ENCODE assay signal across 1 cellular context in the genomic region with DNA sequence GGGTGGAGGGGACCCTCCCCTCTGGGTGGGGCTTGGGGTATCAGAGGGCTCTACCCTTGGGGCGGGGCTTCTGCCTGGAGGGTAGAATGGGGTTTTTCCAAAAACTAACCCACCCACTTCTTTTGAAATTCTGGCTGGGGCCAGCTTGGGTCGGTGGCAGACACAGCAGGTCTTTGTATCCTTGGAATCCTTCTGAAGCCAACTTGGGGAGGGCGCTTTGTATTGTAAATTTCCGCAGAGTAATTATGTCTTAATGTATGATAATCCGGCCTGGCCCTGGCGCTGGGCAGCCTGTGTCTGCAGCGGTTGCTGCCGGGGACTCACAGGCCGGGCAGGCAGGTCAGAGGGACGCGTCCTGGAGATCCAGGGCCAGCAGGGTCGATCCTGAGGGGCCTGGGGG.
TF ChIP-seq lines count a peak whose summit lies in the region.

No MANE protein-coding gene starts in this region.

TF ChIP-seq in H1, 55 proteins besides CTCF, POLR2A, EP300 and RAD21 (continued from another document):
- TF ChIP-seq, protein P1, sequence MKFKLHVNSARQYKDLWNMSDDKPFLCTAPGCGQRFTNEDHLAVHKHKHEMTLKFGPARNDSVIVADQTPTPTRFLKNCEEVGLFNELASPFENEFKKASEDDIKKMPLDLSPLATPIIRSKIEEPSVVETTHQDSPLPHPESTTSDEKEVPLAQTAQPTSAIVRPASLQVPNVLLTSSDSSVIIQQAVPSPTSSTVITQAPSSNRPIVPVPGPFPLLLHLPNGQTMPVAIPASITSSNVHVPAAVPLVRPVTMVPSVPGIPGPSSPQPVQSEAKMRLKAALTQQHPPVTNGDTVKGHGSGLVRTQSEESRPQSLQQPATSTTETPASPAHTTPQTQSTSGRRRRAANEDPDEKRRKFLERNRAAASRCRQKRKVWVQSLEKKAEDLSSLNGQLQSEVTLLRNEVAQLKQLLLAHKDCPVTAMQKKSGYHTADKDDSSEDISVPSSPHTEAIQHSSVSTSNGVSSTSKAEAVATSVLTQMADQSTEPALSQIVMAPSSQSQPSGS (IDR thresholded peaks at IDR 0.05; ENCODE audit: low read length) = no peak
- TF ChIP-seq POU5F1 (IDR thresholded peaks at IDR 0.05; ENCODE audit: low read depth, low read length) = 0 out of 2 replicates have a peak, but pooled peaks have one; percentile 17
- no peak for TF ChIP-seq CBX5 (IDR thresholded peaks at IDR 0.05; ENCODE audit: low read depth, low read length)
- TF ChIP-seq TEAD4 (IDR thresholded peaks at IDR 0.05; ENCODE audit: low read depth, low read length) = peak; percentile 75
- peak; percentile 43; the same call in 1 of the 2 replicates for TF ChIP-seq TAF1 (IDR thresholded peaks at IDR 0.05; ENCODE audit: low read depth, low read length)
- TF ChIP-seq CHD1 (IDR thresholded peaks at IDR 0.05; ENCODE audit: low read depth, low read length) = no peak
- TF ChIP-seq SP2 (IDR thresholded peaks at IDR 0.05; ENCODE audit: low read length) = no peak
- TF ChIP-seq SIX5 (IDR thresholded peaks at IDR 0.05; ENCODE audit: low read depth, low read length) = no peak
